ENCODE assay signal across 8 cellular contexts in the genomic region with DNA sequence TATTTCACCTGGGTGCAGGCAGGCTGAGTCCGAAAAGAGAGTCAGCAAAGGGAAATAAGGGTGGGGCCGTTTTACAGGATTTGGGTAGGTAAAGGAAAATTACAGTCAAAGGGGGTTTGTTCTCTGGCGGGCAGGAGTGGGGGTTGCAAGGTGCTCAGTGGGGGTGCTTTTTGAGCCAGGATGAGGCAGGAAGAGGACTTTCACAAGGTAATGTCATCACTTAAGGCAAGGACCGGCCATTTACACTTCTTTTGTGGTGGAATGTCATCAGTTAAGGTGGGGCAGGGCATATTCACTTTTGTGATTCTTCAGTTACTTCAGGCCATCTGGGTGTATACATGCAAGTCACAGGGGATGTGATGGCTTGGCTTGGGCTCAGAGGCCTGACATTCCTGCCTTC. TPM values are rescaled to one million over a fixed set of nuclear protein-coding genes. Genes with fewer than 3 reads are reported as not detected.
"Had no signal": no experiment of that assay in that cellular context is flagged by ENCODE, and none has a peak within 500 bp of the region (broad histone marks: within the 10 kb centered on the region; RNA-seq: fewer than 3 reads in every experiment).

No MANE protein-coding gene starts in this region.

RNA-seq across cellular contexts. Expression of a gene that starts 32.2 kb away (rescaled TPM):
- total RNA-seq: natural killer cell treated with Interleukin-12 subunit alpha and Interleukin-12 subunit beta and Interleukin-15 and Interleukin-18, amount 100 ng/mL, for 72 hours; omental fat pad; osteocyte; pulmonary artery endothelial cell; suprapubic skin; upper lobe of right lung had no signal
- polyA plus RNA-seq: pancreas, smooth muscle cell had no signal
